Comparison of ENCODE assay signal across 19 cellular contexts in the genomic region with DNA sequence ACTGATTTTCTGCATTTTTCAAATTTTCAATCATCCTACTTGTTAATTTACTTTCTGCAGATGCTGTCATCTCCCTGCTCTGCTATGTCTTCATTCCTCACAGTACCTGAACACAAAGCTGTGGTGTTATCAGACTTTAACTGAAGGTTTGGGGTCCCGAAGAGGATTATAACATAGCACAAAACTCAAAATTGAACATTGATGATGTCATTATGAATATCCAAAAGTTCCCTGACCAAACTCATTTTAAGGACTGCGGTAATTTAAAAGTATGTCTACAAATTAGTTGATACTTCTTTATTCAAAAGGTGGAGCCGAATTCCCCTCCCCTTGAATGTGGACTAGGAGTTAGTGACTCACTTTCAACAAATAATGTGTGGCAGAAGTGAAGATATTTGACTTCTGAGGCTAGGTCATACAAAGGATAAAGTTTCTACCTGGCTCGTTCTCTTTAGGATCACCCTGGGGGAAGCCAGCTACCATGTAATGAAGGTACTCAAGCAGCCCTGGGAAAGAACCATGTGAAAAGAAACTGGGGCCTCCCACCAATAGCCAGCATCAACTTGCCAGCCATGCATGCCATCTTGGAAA. TPM values are rescaled to one million over a fixed set of nuclear protein-coding genes. Genes with fewer than 3 reads are reported as not detected.
DNase-seq lines count a peak whose midpoint lies in the region; ATAC-seq, FAIRE-seq and TF ChIP-seq lines count a peak whose summit lies in the region.
"Had no signal": no experiment of that assay in that cellular context is flagged by ENCODE, and none has a peak within 500 bp of the region (broad histone marks: within the 10 kb centered on the region; RNA-seq: fewer than 3 reads in every experiment).

No MANE protein-coding gene starts in this region.

- no peak for TF ChIP-seq POLR2A in K562 (conservative IDR thresholded peaks at IDR 0.05)
- no peak for TF ChIP-seq POLR2A in esophagus squamous epithelium (IDR thresholded peaks at IDR 0.05)

- no peaks in the 10 kb centered on the region for H3K9me3 Mint-ChIP-seq in activated T-cell treated with anti-CD3 and anti-CD28 coated beads, Interleukin-2, amount 50 U/mL, for 4 hours

- no peak overlapping the region for H3K4me3 ChIP-seq in PC-3 (ENCODE audit: low read length)
- H3K4me3 ChIP-seq in K562: no peak overlapping the region
- H3K4me3 ChIP-seq in esophagus squamous epithelium: no peak overlapping the region
- H3K4me3 ChIP-seq: GM23338 had no signal

- H4K20me1 ChIP-seq in PC-3 (ENCODE audit: low read length): no peaks in the 10 kb centered on the region
- H4K20me1 ChIP-seq in K562 (replicated peaks; ENCODE audit: control insufficient read depth, insufficient read depth, low read length): no peaks in the 10 kb centered on the region

- H3K4me1 Mint-ChIP-seq in activated T-cell treated with anti-CD3 and anti-CD28 coated beads, Interleukin-2, amount 50 U/mL, for 4 hours (ENCODE audit: low read depth): no peaks in the 10 kb centered on the region
- H3K4me1 Mint-ChIP-seq: B cell, GM23338 had no signal

- POLR2A ChIA-PET in PC-3 (lab: Charles Lee; ENCODE audit: unreplicated experiment) (no interaction called here), K562 (lab: Yijun Ruan, JAX) (interaction anchor here (0.7 kb wide), 1 partner anchor 25 kb away, joined by 3 read pairs; no protein-coding TSS in a partner anchor)

- no TSS peak for BruUV-seq in PC-3 (replicated peaks; lab: Mats Ljungman, UMichigan)
- no TSS peak for BruUV-seq in K562 (replicated peaks; lab: Mats Ljungman, UMichigan)

- in situ Hi-C loops in K562 (cut with MboI): no loop called here

- H3K9me1 ChIP-seq in K562 (ENCODE audit: control insufficient read depth, insufficient read depth, low read length): no peaks in the 10 kb centered on the region

- H3K9me2 ChIP-seq in PC-3 (replicated peaks; ENCODE audit: low read length): no peaks in the 10 kb centered on the region

- no peak overlapping the region for H2AFZ ChIP-seq in PC-3 (ENCODE audit: low read length)
- no peak overlapping the region for H2AFZ ChIP-seq in K562 (ENCODE audit: low read depth, low read length)
- H2AFZ ChIP-seq: GM23338 had no signal

- no peaks in the 10 kb centered on the region for H3K36me3 Mint-ChIP-seq in activated T-cell treated with anti-CD3 and anti-CD28 coated beads, Interleukin-2, amount 50 U/mL, for 4 hours (ENCODE audit: insufficient read depth)

- H3K27me3 ChIP-seq in PC-3 (ENCODE audit: low read length) (no peaks in the 10 kb centered on the region), K562 (ENCODE audit: control insufficient read depth in 2 of 2, insufficient read depth in 2 of 2, low read length in 2 of 2) (no peaks in the 10 kb centered on the region), esophagus squamous epithelium (no peaks in the 10 kb centered on the region)

- H3K9ac ChIP-seq in PC-3 (ENCODE audit: low read length) (no peak overlapping the region), K562 (ENCODE audit: insufficient read depth in 1 of 2, low read depth in 2 of 2, low read length in 2 of 2) (no peak overlapping the region)

- DNase-seq in PC-3: peak; percentile 39
- DNase-seq in K562 (ENCODE audit: extremely low read depth in 1 of 4, low spot score in 3 of 4): no peak
- DNase-seq in esophagus squamous epithelium (lab: John Stamatoyannopoulos, UW): no peak
- no peak for DNase-seq in activated T-cell treated with anti-CD3 and anti-CD28 coated beads, Interleukin-2, amount 50 U/mL, for 4 hours
- DNase-seq in mucosa of gallbladder (ENCODE audit: low spot score): no peak
- DNase-seq in activated CD8-positive, alpha-beta memory T cell treated with anti-CD3 and anti-CD28 coated beads, Interleukin-2, amount 50 U/mL, for 48 hours: no peak
- DNase-seq: C1 segment of cervical spinal cord; CD4-positive, alpha-beta T cell; DMS153; DMS79 treated with DMSO at 0.1 percent for 48 hours; EL; H7 had no signal

- H3K27ac ChIP-seq in PC-3 (ENCODE audit: low read length): no peak overlapping the region
- peak overlapping the region; percentile 21; the same call in 1 of the 3 replicates for H3K27ac ChIP-seq in K562 (ENCODE audit: extremely low read depth, low read depth, low read length)
- peak overlapping the region in 3 of 4 donors; percentile 82 to 94 (median 86) for H3K27ac ChIP-seq in esophagus squamous epithelium

- H3F3A ChIP-seq in PC-3 (ENCODE audit: low read length, unreplicated experiment): no peaks in the 10 kb centered on the region

- H3K4me2 ChIP-seq in PC-3 (ENCODE audit: low read length) (peak overlapping the region; percentile 10; the same call in 1 of the 2 replicates), K562 (ENCODE audit: insufficient read depth, low read length) (no peak overlapping the region; the same call in 1 of the 2 replicates)
- H3K4me2 ChIP-seq: GM23338 had no signal

- no peaks in the 10 kb centered on the region for H3K9me3 ChIP-seq in PC-3 (ENCODE audit: low read length)
- no peaks in the 10 kb centered on the region for H3K9me3 ChIP-seq in K562 (replicated peaks; ENCODE audit: control insufficient read depth, insufficient read depth, low read depth, low read length)
- no peaks in the 10 kb centered on the region for H3K9me3 ChIP-seq in esophagus squamous epithelium

- intact Hi-C loops in PC-3 (cut with micrococcal nuclease) (no loop called here), K562 (cut with micrococcal nuclease) (no loop called here), esophagus squamous epithelium (cut with DNase I) (no loop called here)

- H3K4me1 ChIP-seq in PC-3 (ENCODE audit: insufficient read depth, low read length) (peaks cover 20% of the 10 kb centered on the region), K562 (replicated peaks in 1 of 2; ENCODE audit: control insufficient read depth in 2 of 2, insufficient read depth in 2 of 2, low read length in 2 of 2) (peaks cover 0 to 12% of the 10 kb centered on the region in 2 experiments; a peak in 2 of 5 replicates), esophagus squamous epithelium (peaks cover 7 to 58% (median 15%) of the 10 kb centered on the region in 3 donors)

- H3K4me3 Mint-ChIP-seq in activated T-cell treated with anti-CD3 and anti-CD28 coated beads, Interleukin-2, amount 50 U/mL, for 4 hours: no peak overlapping the region
- H3K4me3 Mint-ChIP-seq: B cell; CD4-positive, alpha-beta T cell; GM23338 had no signal

- peaks cover 50% of the 10 kb centered on the region for H3K27me3 Mint-ChIP-seq in activated T-cell treated with anti-CD3 and anti-CD28 coated beads, Interleukin-2, amount 50 U/mL, for 4 hours (ENCODE audit: low read depth)

- TF ChIP-seq CTCF in PC-3 (conservative IDR thresholded peaks at IDR 0.05; ENCODE audit: low read depth, low read length): no peak
- no peak for TF ChIP-seq CTCF in K562 (IDR thresholded peaks at IDR 0.05 in 2 of 3, conservative IDR thresholded peaks at IDR 0.05 in 1 of 3; ENCODE audit: insufficient read depth in 2 of 3, low read depth in 1 of 3, low read length in 3 of 3)
- no peak for TF ChIP-seq CTCF in esophagus squamous epithelium (IDR thresholded peaks at IDR 0.05)

- no peak for TF ChIP-seq RAD21 in K562 (CRISPR knock-in tag; conservative IDR thresholded peaks at IDR 0.05 in 1 of 2, IDR thresholded peaks at IDR 0.05 in 1 of 2)

- 66% methylated on average over 4 of the region's 4 CpGs for WGBS in K562 (ENCODE audit: insufficient coverage, low coverage, missing lambda C conversion rate)
- WGBS in esophagus squamous epithelium, 2 donors: 44 to 74% methylated on average over 4 of the region's 4 CpGs

- H3K79me2 ChIP-seq in PC-3 (ENCODE audit: low read length) (no peaks in the 10 kb centered on the region), K562 (ENCODE audit: control insufficient read depth, insufficient read depth, low read length) (no peaks in the 10 kb centered on the region)

- no peak for FAIRE-seq in K562 (lab: Jason Lieb, UNC)
- FAIRE-seq: A204.1, D721Med, G401.6, GM12892 had no signal

- no peak for TF ChIP-seq EP300 in K562 (IDR thresholded peaks at IDR 0.05; ENCODE audit: low read length)

- no peaks in the 10 kb centered on the region for H3K36me3 ChIP-seq in PC-3 (ENCODE audit: low read depth, low read length)
- no peaks in the 10 kb centered on the region for H3K36me3 ChIP-seq in K562 (ENCODE audit: control insufficient read depth, insufficient read depth, low read length)
- no peaks in the 10 kb centered on the region for H3K36me3 ChIP-seq in esophagus squamous epithelium

- CTCF ChIA-PET in PC-3 (lab: Charles Lee): no interaction called here
- CTCF ChIA-PET in K562 (lab: Yijun Ruan, JAX; ENCODE audit: low intra/inter-chr PET ratio): no interaction called here

- ATAC-seq in PC-3: peak; percentile 77
- no peak for ATAC-seq in K562
- ATAC-seq in activated T-cell treated with anti-CD3 and anti-CD28 coated beads, Interleukin-2, amount 50 U/mL, for 4 hours: no peak
- ATAC-seq in HG03571 (IDR thresholded peaks at IDR 0.05; ENCODE audit: unreplicated experiment): no peak
- ATAC-seq: GM23338 had no signal

RNA-seq across cellular contexts. Expression of a gene that starts 6.4 kb away (rescaled TPM):
- total RNA-seq in PC-3 (2014; rRNA removed): 6.8 and 7.8 TPM in 2 replicates
- total RNA-seq in K562 (2011; cell fraction: chromatin; rRNA removed; ENCODE audit: low replicate concordance): 20.4 and 21.9 TPM in 2 replicates
- total RNA-seq in K562 (2011; cell fraction: nucleolus; rRNA removed): 17.8 and 19.3 TPM in 2 replicates
- 27.2 and 30.6 TPM in 2 replicates for total RNA-seq in K562 (2011; cell fraction: nucleoplasm; rRNA removed)
- 8.5 TPM in 2 replicates for total RNA-seq in K562 (2014; rRNA removed)
- 10.2 and 11.9 TPM in 2 replicates for total RNA-seq in K562 (2014; rRNA removed; fragmentation: Illumina TruSeq; extraction: Trizol)
- total RNA-seq in K562 (2015; rRNA removed; fragmentation: Illumina TruSeq; extraction: Trizol): 13.1 and 13.9 TPM in 2 replicates
- 10.6 TPM in 2 replicates for total RNA-seq in K562 (2021)
- 12.4 and 13.2 TPM in 2 replicates for polyA plus RNA-seq in K562 (2011; rRNA removed)
- polyA plus RNA-seq in K562 (2011; cell fraction: cytosol; rRNA removed): 7.9 and 12.6 TPM in 2 replicates
- polyA plus RNA-seq in K562 (2011; cell fraction: nucleus; rRNA removed): 3.6 and 6.2 TPM in 2 replicates
- 5.2 and 5.4 TPM in 2 replicates for polyA plus RNA-seq in K562 (2012)
- polyA plus RNA-seq in K562 (2014; fragmentation: Illumina TruSeq; extraction: Trizol): 7.7 and 7.9 TPM in 2 replicates
- 1 to 10 TPM; 1.4 to 2.0 TPM for polyA plus RNA-seq in K562 (2014; fragmentation: Nextera tagmentation; extraction: Ambion mirVana)
- 4.5 TPM in 2 replicates for polyA plus RNA-seq in K562 (2014; rRNA removed)
- 30.8 and 32.3 TPM in 2 replicates for polyA minus RNA-seq in K562 (2011; rRNA and poly(A)+ RNA removed)
- 13.0 TPM in 2 replicates for polyA minus RNA-seq in K562 (2011; cell fraction: cytosol; rRNA and poly(A)+ RNA removed)
- 5.8 and 11.1 TPM in 2 replicates for polyA minus RNA-seq in K562 (2011; cell fraction: nucleus; rRNA and poly(A)+ RNA removed)
- total RNA-seq in esophagus squamous epithelium: 10 to 100 TPM in 3 of 4 donors, 1 to 10 TPM in 1; 9.0 to 31.7 (median 16.5) TPM
- 1 to 10 TPM; 7.7 to 8.2 (median 7.9) TPM for total RNA-seq in activated T-cell treated with anti-CD3 and anti-CD28 coated beads, Interleukin-2, amount 50 U/mL, for 4 hours
- 14.4 TPM for total RNA-seq in mucosa of gallbladder

RNA-seq across cellular contexts. Expression of a gene that starts 32.7 kb away (rescaled TPM):
- total RNA-seq in PC-3 (2014; rRNA removed): 14.2 and 16.0 TPM in 2 replicates
- total RNA-seq in K562 (2011; cell fraction: chromatin; rRNA removed; ENCODE audit: low replicate concordance): 53.7 and 100 TPM in 2 replicates
- 70.0 and 70.9 TPM in 2 replicates for total RNA-seq in K562 (2011; cell fraction: nucleolus; rRNA removed)
- total RNA-seq in K562 (2011; cell fraction: nucleoplasm; rRNA removed): 66.4 and 69.9 TPM in 2 replicates
- 6.2 and 12.7 TPM in 2 replicates for total RNA-seq in K562 (2014; rRNA removed)
- total RNA-seq in K562 (2014; rRNA removed; fragmentation: Illumina TruSeq; extraction: Trizol): 13.6 and 15.1 TPM in 2 replicates
- total RNA-seq in K562 (2015; rRNA removed; fragmentation: Illumina TruSeq; extraction: Trizol): 15.3 and 18.8 TPM in 2 replicates
- total RNA-seq in K562 (2021): 18.5 and 20.3 TPM in 2 replicates
- 31.5 and 41.3 TPM in 2 replicates for polyA plus RNA-seq in K562 (2011; rRNA removed)
- 18.9 and 28.8 TPM in 2 replicates for polyA plus RNA-seq in K562 (2011; cell fraction: cytosol; rRNA removed)
- polyA plus RNA-seq in K562 (2011; cell fraction: nucleus; rRNA removed): 190 and 236 TPM in 2 replicates
- 14.8 and 18.0 TPM in 2 replicates for polyA plus RNA-seq in K562 (2012)
- 25.9 and 32.3 TPM in 2 replicates for polyA plus RNA-seq in K562 (2014; fragmentation: Illumina TruSeq; extraction: Trizol)
- polyA plus RNA-seq in K562 (2014; fragmentation: Nextera tagmentation; extraction: Ambion mirVana): 10 to 100 TPM in 1 of 2 experiments, 1 to 10 TPM in 1; 8.7 to 10.3 TPM
- 24.4 and 24.7 TPM in 2 replicates for polyA plus RNA-seq in K562 (2014; rRNA removed)
- 13.0 and 14.4 TPM in 2 replicates for polyA minus RNA-seq in K562 (2011; rRNA and poly(A)+ RNA removed)
- 6.4 and 7.4 TPM in 2 replicates for polyA minus RNA-seq in K562 (2011; cell fraction: cytosol; rRNA and poly(A)+ RNA removed)
- 20.7 and 27.9 TPM in 2 replicates for polyA minus RNA-seq in K562 (2011; cell fraction: nucleus; rRNA and poly(A)+ RNA removed)
- 10 to 100 TPM; 13.8 to 38.0 (median 31.6) TPM for total RNA-seq in esophagus squamous epithelium
- total RNA-seq in activated T-cell treated with anti-CD3 and anti-CD28 coated beads, Interleukin-2, amount 50 U/mL, for 4 hours: 10 to 100 TPM; 58.8 to 65.3 (median 64.7) TPM
- total RNA-seq in mucosa of gallbladder: 42.0 TPM
